Comparison of ENCODE assay signal across 26 cellular contexts in genomic region chr1:113027008-113027407, GRCh38. TPM values are rescaled to one million over a fixed set of nuclear protein-coding genes. Genes with fewer than 3 reads are reported as not detected.
DNase-seq lines count a peak whose midpoint lies in the region; ATAC-seq and TF ChIP-seq lines count a peak whose summit lies in the region.
"Had no signal": no experiment of that assay in that cellular context is flagged by ENCODE, and none has a peak within 500 bp of the region (broad histone marks: within the 10 kb centered on the region; RNA-seq: fewer than 3 reads in every experiment).

No MANE protein-coding gene starts in this region.

- CTCF ChIA-PET in activated CD4-positive, alpha-beta memory T cell treated with anti-CD3 and anti-CD28 coated beads for 36 hours (lab: Charles Lee): interaction anchor here (1.0 kb wide), 1 partner anchor 46 kb away, joined by 4 read pairs; the partner anchor contains the start of gene LRIG2

- peak overlapping the region; percentile 64 for H3K27ac Mint-ChIP-seq in GM23338
- H3K27ac Mint-ChIP-seq in activated CD4-positive, alpha-beta memory T cell treated with anti-CD3 and anti-CD28 coated beads for 36 hours: no peak overlapping the region
- H3K27ac Mint-ChIP-seq: activated CD8-positive, alpha-beta memory T cell treated with anti-CD3 and anti-CD28 coated beads, Interleukin-2, amount 10 ng/mL, durations not matched to agents 7 days and 5 days; CD8-positive, alpha-beta T cell; natural killer cell treated with Interleukin-12 subunit alpha and Interleukin-12 subunit beta and Interleukin-15 and Interleukin-18, amount 100 ng/mL, for 72 hours; stimulated activated naive B cell treated with anti-CD40 and anti-IgM and Interleukin-4, amounts not matched to agents 10 μg/mL and 1 μg/mL and 100 μg/mL, for 72 hours; type B pancreatic cell had no signal

- H2AFZ ChIP-seq in GM23338: no peak overlapping the region

- no peaks in the 10 kb centered on the region for H4K20me1 ChIP-seq in GM23338 (replicated peaks; ENCODE audit: insufficient read depth)

- H3K36me3 ChIP-seq in GM23338 (ENCODE audit: insufficient read depth): no peaks in the 10 kb centered on the region
- H3K36me3 ChIP-seq in heart right ventricle: no peaks in the 10 kb centered on the region
- H3K36me3 ChIP-seq in liver (ENCODE audit: control insufficient read depth in 4 of 4, insufficient read depth in 3 of 4, low read depth in 1 of 4, low read length in 3 of 4): no peaks in the 10 kb centered on the region
- H3K36me3 ChIP-seq: ascending aorta, BE2C, colonic mucosa had no signal

- no peak overlapping the region for H3K4me3 Mint-ChIP-seq in GM23338
- H3K4me3 Mint-ChIP-seq in activated CD4-positive, alpha-beta memory T cell treated with anti-CD3 and anti-CD28 coated beads for 36 hours: no peak overlapping the region
- H3K4me3 Mint-ChIP-seq: activated CD8-positive, alpha-beta memory T cell treated with anti-CD3 and anti-CD28 coated beads, Interleukin-2, amount 10 ng/mL, durations not matched to agents 7 days and 5 days; activated T-cell treated with anti-CD3 and anti-CD28 coated beads, Interleukin-2, amount 50 U/mL, for 4 hours; CD8-positive, alpha-beta T cell; natural killer cell treated with Interleukin-12 subunit alpha and Interleukin-12 subunit beta and Interleukin-15 and Interleukin-18, amount 100 ng/mL, for 72 hours; stimulated activated naive B cell treated with anti-CD40 and anti-IgM and Interleukin-4, amounts not matched to agents 10 μg/mL and 1 μg/mL and 100 μg/mL, for 72 hours; type B pancreatic cell had no signal

- H3K4me2 ChIP-seq in GM23338: peak overlapping the region; percentile 52

- TF ChIP-seq CTCF in GM23338 (conservative IDR thresholded peaks at IDR 0.05; ENCODE audit: low read depth in 2 of 2): no peak
- no peak for TF ChIP-seq CTCF in heart right ventricle (IDR thresholded peaks at IDR 0.05)
- TF ChIP-seq CTCF in liver (IDR thresholded peaks at IDR 0.05; ENCODE audit: low read depth, low read length, missing input control): no peak

- H3K4me3 ChIP-seq in GM23338 (peak overlapping the region; percentile 9; the same call in 1 of the 2 replicates), heart right ventricle (no peak overlapping the region), liver (ENCODE audit: low read depth in 1 of 3, low read length in 3 of 3) (peak overlapping the region in 2 of 3 donors; percentile 0 to 9)
- H3K4me3 ChIP-seq: ascending aorta, colonic mucosa, SK-N-MC, skin epidermis had no signal

- H3K27me3 Mint-ChIP-seq in GM23338 (ENCODE audit: insufficient read depth, low read depth, poor library complexity): no peaks in the 10 kb centered on the region
- no peaks in the 10 kb centered on the region for H3K27me3 Mint-ChIP-seq in activated CD4-positive, alpha-beta memory T cell treated with anti-CD3 and anti-CD28 coated beads for 36 hours
- H3K27me3 Mint-ChIP-seq: activated CD8-positive, alpha-beta memory T cell treated with anti-CD3 and anti-CD28 coated beads, Interleukin-2, amount 10 ng/mL, durations not matched to agents 7 days and 5 days; natural killer cell treated with Interleukin-12 subunit alpha and Interleukin-12 subunit beta and Interleukin-15 and Interleukin-18, amount 100 ng/mL, for 72 hours; stimulated activated naive B cell treated with anti-CD40 and anti-IgM and Interleukin-4, amounts not matched to agents 10 μg/mL and 1 μg/mL and 100 μg/mL, for 72 hours; type B pancreatic cell had no signal

- H3K9me3 ChIP-seq in heart right ventricle (no peaks in the 10 kb centered on the region), liver (ENCODE audit: control insufficient read depth in 4 of 4, low read length in 3 of 4) (no peaks in the 10 kb centered on the region)
- H3K9me3 ChIP-seq: ascending aorta, BE2C, colonic mucosa had no signal

- DNase-seq in GM23338 (ENCODE audit: low spot score) (peak; percentile 19), HuH-7 (ENCODE audit: low spot score) (peak; percentile 23), heart right ventricle (no peak), NCI-H526 treated with DMSO at 0.1 percent for 48 hours (lab: John Stamatoyannopoulos, UW) (no peak), NCI-H2029 (lab: John Stamatoyannopoulos, UW) (no peak)
- no peak for DNase-seq in activated CD4-positive, alpha-beta memory T cell treated with anti-CD3 and anti-CD28 coated beads for 36 hours
- DNase-seq: activated CD8-positive, alpha-beta memory T cell treated with anti-CD3 and anti-CD28 coated beads, Interleukin-2, amount 10 ng/mL, durations not matched to agents 7 days and 5 days; activated T-cell treated with anti-CD3 and anti-CD28 coated beads, Interleukin-2, amount 50 U/mL, for 4 hours; BE2C; CD8-positive, alpha-beta T cell; colonic mucosa; DMS 273 treated with DMSO at 0.1 percent for 48 hours; effector CD8-positive, alpha-beta T cell; EL; IMR-90; NCI-H1930; stimulated activated naive B cell treated with anti-CD40 and anti-IgM and Interleukin-4, amounts not matched to agents 10 μg/mL and 1 μg/mL and 100 μg/mL, for 72 hours; substantia nigra had no signal

- no peaks in the 10 kb centered on the region for H3K79me2 ChIP-seq in GM23338 (replicated peaks; ENCODE audit: insufficient read depth)

- 50 to 63% methylated on average over 5 of the region's 5 CpGs for WGBS in heart right ventricle, 2 donors
- 28% methylated on average over 5 of the region's 5 CpGs for WGBS in liver

- H3K9ac ChIP-seq in liver (ENCODE audit: low read depth in 1 of 2, low read length in 2 of 2): peak overlapping the region in 1 of 2 donors; percentile 41

- H3K27me3 ChIP-seq in GM23338 (ENCODE audit: insufficient read depth): no peaks in the 10 kb centered on the region
- no peaks in the 10 kb centered on the region for H3K27me3 ChIP-seq in heart right ventricle
- H3K27me3 ChIP-seq in liver (ENCODE audit: control insufficient read depth in 4 of 4, insufficient read depth in 4 of 4, low read length in 3 of 4): no peaks in the 10 kb centered on the region
- H3K27me3 ChIP-seq: ascending aorta, BE2C, colonic mucosa had no signal

- H3K4me1 ChIP-seq in GM23338 (ENCODE audit: insufficient read depth): peaks cover 39% of the 10 kb centered on the region
- H3K4me1 ChIP-seq in heart right ventricle: peaks cover 0 to 32% (median 13%) of the 10 kb centered on the region in 9 donors
- peaks cover 14 to 53% (median 49%) of the 10 kb centered on the region in 4 donors for H3K4me1 ChIP-seq in liver (ENCODE audit: control insufficient read depth in 4 of 4, insufficient read depth in 4 of 4, low read length in 3 of 4)
- H3K4me1 ChIP-seq: ascending aorta, BE2C, colonic mucosa had no signal

- peaks cover 12% of the 10 kb centered on the region for H3F3A ChIP-seq in GM23338 (replicated peaks; ENCODE audit: low read depth)

- peak overlapping the region; percentile 95 for H3K27ac ChIP-seq in GM23338 (ENCODE audit: low read depth)
- H3K27ac ChIP-seq in heart right ventricle: peak overlapping the region in 9 of 10 donors; percentile 20 to 79 (median 42)
- H3K27ac ChIP-seq in liver (ENCODE audit: low read depth in 1 of 2, low read length in 2 of 2): peak overlapping the region; percentile 59 to 67
- H3K27ac ChIP-seq: ascending aorta, colonic mucosa, RWPE1, SK-N-MC, skin epidermis had no signal

- peaks cover 45% of the 10 kb centered on the region for H3K4me1 Mint-ChIP-seq in GM23338
- peaks cover 5% of the 10 kb centered on the region for H3K4me1 Mint-ChIP-seq in activated CD4-positive, alpha-beta memory T cell treated with anti-CD3 and anti-CD28 coated beads for 36 hours (ENCODE audit: low read depth)

- H3K36me3 Mint-ChIP-seq in GM23338 (ENCODE audit: low read depth): no peaks in the 10 kb centered on the region; the same call in 2 of the 3 replicates
- no peaks in the 10 kb centered on the region for H3K36me3 Mint-ChIP-seq in activated CD4-positive, alpha-beta memory T cell treated with anti-CD3 and anti-CD28 coated beads for 36 hours
- H3K36me3 Mint-ChIP-seq: natural killer cell treated with Interleukin-12 subunit alpha and Interleukin-12 subunit beta and Interleukin-15 and Interleukin-18, amount 100 ng/mL, for 72 hours; type B pancreatic cell had no signal

- intact Hi-C loops in heart right ventricle (cut with DNase I): loop anchor here in 5 of 10 donors (10.0 kb wide), 2 partner anchors 62 to 72 kb away; partner anchors contain the start of gene SLC16A1 (in 4 of the 5)
- intact Hi-C loops in activated CD4-positive, alpha-beta memory T cell treated with anti-CD3 and anti-CD28 coated beads for 36 hours (cut with micrococcal nuclease): no loop called here

- no peaks in the 10 kb centered on the region for H3K9me3 Mint-ChIP-seq in GM23338
- no peaks in the 10 kb centered on the region for H3K9me3 Mint-ChIP-seq in activated CD4-positive, alpha-beta memory T cell treated with anti-CD3 and anti-CD28 coated beads for 36 hours
- H3K9me3 Mint-ChIP-seq: activated T-cell treated with anti-CD3 and anti-CD28 coated beads, Interleukin-2, amount 50 U/mL, for 4 hours; CD8-positive, alpha-beta T cell; natural killer cell treated with Interleukin-12 subunit alpha and Interleukin-12 subunit beta and Interleukin-15 and Interleukin-18, amount 100 ng/mL, for 72 hours; stimulated activated naive B cell treated with anti-CD40 and anti-IgM and Interleukin-4, amounts not matched to agents 10 μg/mL and 1 μg/mL and 100 μg/mL, for 72 hours; type B pancreatic cell had no signal

- ATAC-seq in GM23338 (peak; percentile 37), heart right ventricle (peak in 5 of 8 donors; percentile 31 to 71 (median 46)), HG03571 (IDR thresholded peaks at IDR 0.05; ENCODE audit: unreplicated experiment) (no peak)
- ATAC-seq: activated CD8-positive, alpha-beta memory T cell treated with anti-CD3 and anti-CD28 coated beads, Interleukin-2, amount 10 ng/mL, durations not matched to agents 7 days and 5 days; activated T-cell treated with anti-CD3 and anti-CD28 coated beads, Interleukin-2, amount 50 U/mL, for 4 hours; CD8-positive, alpha-beta T cell; natural killer cell treated with Interleukin-12 subunit alpha and Interleukin-12 subunit beta and Interleukin-15 and Interleukin-18, amount 100 ng/mL, for 72 hours; stimulated activated naive B cell treated with anti-CD40 and anti-IgM and Interleukin-4, amounts not matched to agents 10 μg/mL and 1 μg/mL and 100 μg/mL, for 72 hours had no signal

- H3K9me2 ChIP-seq in GM23338 (ENCODE audit: insufficient read depth): no peaks in the 10 kb centered on the region

- TF ChIP-seq RAD21 in liver (IDR thresholded peaks at IDR 0.05): no peak

- POLR2A ChIA-PET in activated CD4-positive, alpha-beta memory T cell treated with anti-CD3 and anti-CD28 coated beads for 36 hours (lab: Charles Lee): no interaction called here

TF ChIP-seq in GM23338, 12 proteins besides CTCF, POLR2A, EP300 and RAD21 (continues in another document):
- no peak for TF ChIP-seq NANOG (IDR thresholded peaks at IDR 0.05; ENCODE audit: borderline replicate concordance)

TF ChIP-seq in liver, 16 proteins besides CTCF, POLR2A, EP300 and RAD21 (continues in another document):
- TF ChIP-seq SP1 (IDR thresholded peaks at IDR 0.05) (no peak), HNF4A (conservative IDR thresholded peaks at IDR 0.05) (no peak)

RNA-seq across cellular contexts. Expression of gene LRIG2, which starts 46.0 kb away (rescaled TPM):
- 40.4 and 41.8 TPM in 2 replicates for total RNA-seq in GM23338 (2014; rRNA removed; shearing (Covaris generic))
- polyA plus RNA-seq in GM23338 (2016; fragmentation: Nextera tagmentation; extraction: Ambion mirVana): 7.7 and 10.0 TPM in 2 replicates
- 10 to 100 TPM in 2 of 10 donors, 1 to 10 TPM in 8; 7.8 to 11.3 (median 8.5) TPM for total RNA-seq in heart right ventricle
- 1 to 10 TPM; 3.0 to 4.8 TPM for polyA plus RNA-seq in heart right ventricle
- 10 to 100 TPM in 1 of 2 donors, 1 to 10 TPM in 1; 9.4 to 11.9 TPM for total RNA-seq in liver
- polyA plus RNA-seq in liver: 1 to 10 TPM; 1.3 to 2.6 TPM
- 1 to 10 TPM; 7.1 to 8.3 TPM for total RNA-seq in activated CD4-positive, alpha-beta memory T cell treated with anti-CD3 and anti-CD28 coated beads for 36 hours

Comparison
In these comparisons a context has a peak if more than half of its experiments do, and no peak if none do; other contexts are left out.
1. DNase-seq: peak in GM23338 (single experiment) and HuH-7 (single experiment); none in heart right ventricle (0 of 2), activated CD4-positive, alpha-beta memory T cell treated with anti-CD3 and anti-CD28 coated beads for 36 hours (single experiment), NCI-H526 treated with DMSO at 0.1 percent for 48 hours (single experiment) and NCI-H2029 (single experiment).
2. H3K27ac ChIP-seq: peak in every context shown above with its lines; median percentile 95 in GM23338; 63 in liver; 42 in heart right ventricle.
3. H3K4me3 ChIP-seq: peak in GM23338 (single experiment) and liver (2 of 3); none in heart right ventricle (0 of 10).